Comparison of ENCODE assay signal across 28 cellular contexts in genomic region chr13:25961294-25961693, GRCh38.
"Had no signal": no experiment of that assay in that cellular context is flagged by ENCODE, and none has a peak within 500 bp of the region (broad histone marks: within the 10 kb centered on the region; RNA-seq: fewer than 3 reads in every experiment).

No MANE protein-coding gene starts in this region.

- ATAC-seq: stimulated activated effector memory CD8-positive, alpha-beta T cell treated with anti-CD3 and anti-CD28 coated beads, Interleukin-12 subunit alpha, Interleukin-12 subunit beta, amount 100 ng/mL, for 72 hours; stimulated activated naive B cell treated with anti-CD40 and anti-IgM and Interleukin-4, amounts not matched to agents 10 μg/mL and 1 μg/mL and 100 μg/mL, for 72 hours; stimulated activated naive CD8-positive, alpha-beta T cell treated with anti-CD3 and anti-CD28 coated beads, Interleukin-15, amount 100 ng/mL, for 72 hours; stimulated activated naive CD8-positive, alpha-beta T cell treated with anti-CD3 and anti-CD28 coated beads, Interleukin-15, Interleukin-2, amounts not matched to agents 100 U/mL and 50 U/mL, for 24 hours; upper lobe of right lung had no signal

- H3K27ac Mint-ChIP-seq: stimulated activated effector memory CD8-positive, alpha-beta T cell treated with anti-CD3 and anti-CD28 coated beads, Interleukin-12 subunit alpha, Interleukin-12 subunit beta, amount 100 ng/mL, for 72 hours; stimulated activated memory B cell treated with anti-CD40 and anti-IgM and Interleukin-4, amounts not matched to agents 10 μg/mL and 1 μg/mL and 100 μg/mL, for 72 hours; stimulated activated naive B cell treated with anti-CD40 and anti-IgM and Interleukin-4, amounts not matched to agents 10 μg/mL and 1 μg/mL and 100 μg/mL, for 72 hours; stimulated activated naive CD8-positive, alpha-beta T cell treated with anti-CD3 and anti-CD28 coated beads, Interleukin-15, Interleukin-2, amounts not matched to agents 100 ng/mL and 50 ng/mL, for 24 hours; type B pancreatic cell had no signal

- FAIRE-seq: urothelium cell line had no signal

- H3K9me3 ChIP-seq: stomach, suprapubic skin, testis, thoracic aorta, thyroid gland, transverse colon, upper lobe of left lung, upper lobe of right lung, uterus, vagina had no signal

- H3K27me3 Mint-ChIP-seq: stimulated activated memory B cell treated with anti-CD40 and anti-IgM and Interleukin-4, amounts not matched to agents 10 μg/mL and 1 μg/mL and 100 μg/mL, for 72 hours; stimulated activated naive CD8-positive, alpha-beta T cell treated with anti-CD3 and anti-CD28 coated beads, Interleukin-15, amount 100 ng/mL, for 72 hours; stimulated activated naive CD8-positive, alpha-beta T cell treated with anti-CD3 and anti-CD28 coated beads, Interleukin-15, Interleukin-2, amounts not matched to agents 100 ng/mL and 50 ng/mL, for 24 hours; type B pancreatic cell had no signal

- H3K9me3 Mint-ChIP-seq: stimulated activated effector memory CD8-positive, alpha-beta T cell treated with anti-CD3 and anti-CD28 coated beads, Interleukin-12 subunit alpha, Interleukin-12 subunit beta, amount 100 ng/mL, for 72 hours had no signal

- DNase-seq: stimulated activated CD4-positive, alpha-beta T cell treated with anti-CD3 and anti-CD28 coated beads, Interleukin-2, amount 100 ng/mL, for 48 hours; stimulated activated CD4-positive, alpha-beta T cell treated with anti-CD3 and anti-CD28 coated beads, Interleukin-4, amount 100 ng/mL, for 1 hour; stimulated activated CD4-positive, alpha-beta T cell treated with anti-CD3 and anti-CD28 coated beads, Interleukin-4, amount 100 ng/mL, for 24 hours; stimulated activated CD4-positive, alpha-beta T cell treated with anti-CD3 and anti-CD28 coated beads, Interleukin-4, amount 100 ng/mL, for 4 hours; stimulated activated CD8-positive, alpha-beta memory T cell treated with anti-CD3 and anti-CD28 coated beads, Interleukin-4, amount 100 ng/mL, for 48 hours; stimulated activated naive B cell treated with anti-CD40 and anti-IgM and Interleukin-4, amounts not matched to agents 10 μg/mL and 1 μg/mL and 100 μg/mL, for 72 hours; stimulated activated naive CD4-positive, alpha-beta T cell; stimulated activated naive CD4-positive, alpha-beta T cell treated with Interleukin-2 at 50 U/mL for 16 hours; stimulated activated naive CD8-positive, alpha-beta T cell treated with anti-CD3 and anti-CD28 coated beads, Interleukin-15, amount 100 ng/mL, for 72 hours; stimulated activated naive CD8-positive, alpha-beta T cell treated with anti-CD3 and anti-CD28 coated beads, Interleukin-15, Interleukin-2, amounts not matched to agents 100 U/mL and 50 U/mL, for 24 hours; stomach; substantia nigra; testis; thyroid gland; tibial artery; transverse colon; upper lobe of left lung; upper lobe of right lung; uterus had no signal

- H3K4me1 ChIP-seq: stomach, suprapubic skin, thyroid gland, tibial artery, tibial nerve, transverse colon, upper lobe of left lung, upper lobe of right lung, uterus, vagina had no signal

- H3K4me3 ChIP-seq: stomach, suprapubic skin, testis, thoracic aorta, thyroid gland, tibial artery, tibial nerve, transverse colon, upper lobe of left lung, upper lobe of right lung, uterus, vagina had no signal

- H3K4me3 Mint-ChIP-seq: stimulated activated effector memory CD8-positive, alpha-beta T cell treated with anti-CD3 and anti-CD28 coated beads, Interleukin-12 subunit alpha, Interleukin-12 subunit beta, amount 100 ng/mL, for 72 hours; stimulated activated memory B cell treated with anti-CD40 and anti-IgM and Interleukin-4, amounts not matched to agents 10 μg/mL and 1 μg/mL and 100 μg/mL, for 72 hours; stimulated activated naive B cell treated with anti-CD40 and anti-IgM and Interleukin-4, amounts not matched to agents 10 μg/mL and 1 μg/mL and 100 μg/mL, for 72 hours; stimulated activated naive CD8-positive, alpha-beta T cell treated with anti-CD3 and anti-CD28 coated beads, Interleukin-15, amount 100 ng/mL, for 72 hours; stimulated activated naive CD8-positive, alpha-beta T cell treated with anti-CD3 and anti-CD28 coated beads, Interleukin-15, Interleukin-2, amounts not matched to agents 100 ng/mL and 50 ng/mL, for 24 hours; type B pancreatic cell had no signal

- H3K36me3 ChIP-seq: stomach, suprapubic skin, thoracic aorta, thyroid gland, tibial artery, tibial nerve, transverse colon, upper lobe of left lung, upper lobe of right lung, uterus, vagina had no signal

- H3K4me1 Mint-ChIP-seq: stimulated activated effector memory CD8-positive, alpha-beta T cell treated with anti-CD3 and anti-CD28 coated beads, Interleukin-12 subunit alpha, Interleukin-12 subunit beta, amount 100 ng/mL, for 72 hours; stimulated activated memory B cell treated with anti-CD40 and anti-IgM and Interleukin-4, amounts not matched to agents 10 μg/mL and 1 μg/mL and 100 μg/mL, for 72 hours; stimulated activated naive B cell treated with anti-CD40 and anti-IgM and Interleukin-4, amounts not matched to agents 10 μg/mL and 1 μg/mL and 100 μg/mL, for 72 hours had no signal

- H3K27ac ChIP-seq: stomach, suprapubic skin, testis, thoracic aorta, thyroid gland, tibial artery, tibial nerve, transverse colon, upper lobe of left lung, upper lobe of right lung, uterus, vagina had no signal

- H3K27me3 ChIP-seq: stomach, suprapubic skin, testis, thyroid gland, tibial artery, tibial nerve, transverse colon, upper lobe of left lung, upper lobe of right lung, uterus, vagina had no signal

- H3K36me3 Mint-ChIP-seq: stimulated activated effector memory CD8-positive, alpha-beta T cell treated with anti-CD3 and anti-CD28 coated beads, Interleukin-12 subunit alpha, Interleukin-12 subunit beta, amount 100 ng/mL, for 72 hours; stimulated activated memory B cell treated with anti-CD40 and anti-IgM and Interleukin-4, amounts not matched to agents 10 μg/mL and 1 μg/mL and 100 μg/mL, for 72 hours; type B pancreatic cell had no signal
